ENCODE assay signal across 8 cellular contexts in the genomic region with DNA sequence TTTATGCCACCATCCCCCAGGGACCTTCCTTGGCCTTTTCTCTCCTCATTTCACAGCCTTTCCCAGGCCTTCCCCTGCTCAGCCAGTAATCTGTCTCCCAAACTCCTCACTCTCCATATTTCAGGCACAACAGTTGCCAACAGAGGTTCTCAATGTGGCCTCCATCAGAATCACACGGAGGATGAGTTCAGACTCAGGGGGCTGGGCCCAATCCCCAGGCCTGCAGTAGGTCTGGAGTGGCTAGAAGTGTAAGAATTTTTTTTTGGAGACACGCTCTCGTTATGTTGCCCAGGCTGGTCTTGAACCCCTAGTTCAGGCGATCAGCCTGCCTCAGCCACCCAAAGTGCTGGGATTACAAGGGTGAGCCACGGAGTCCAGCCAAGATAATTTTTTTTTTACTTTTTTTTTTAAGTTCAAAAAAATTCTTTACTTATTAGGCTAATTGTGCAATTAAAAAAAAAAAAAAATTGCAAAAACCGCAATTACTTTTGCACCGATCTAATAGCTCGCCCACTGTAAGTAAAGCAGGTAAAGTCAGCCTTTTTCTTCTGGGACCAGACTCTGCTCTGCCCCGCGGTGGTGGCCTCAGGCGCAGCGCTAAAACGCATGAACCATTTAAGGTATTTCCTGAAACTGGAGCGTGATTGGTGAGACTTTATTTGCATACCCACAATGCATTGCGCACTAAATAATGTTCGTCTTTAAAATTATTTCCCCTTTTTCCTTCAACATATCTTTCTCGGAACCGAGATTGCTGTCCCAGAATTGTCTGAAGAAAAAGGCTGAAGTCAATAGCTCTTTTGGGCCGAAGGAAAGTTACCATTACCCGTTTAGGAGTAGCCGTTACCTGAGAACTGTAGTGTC. TPM values are rescaled to one million over a fixed set of nuclear protein-coding genes. Genes with fewer than 3 reads are reported as not detected.
DNase-seq lines count a peak whose midpoint lies in the region; ATAC-seq, FAIRE-seq and TF ChIP-seq lines count a peak whose summit lies in the region.

No MANE protein-coding gene starts in this region.

- peak overlapping the region in 3 of 8 donors; percentile 54 to 79 (median 59) for H3K4me3 ChIP-seq in spleen

- no peaks in the 10 kb centered on the region for H3K9me3 ChIP-seq in spleen

- peak overlapping the region; percentile 95 to 99 (median 98) for H3K27ac ChIP-seq in spleen

- 14 to 18% (median 16%) methylated on average over 21 of the region's 21 CpGs for WGBS in spleen, 5 donors

- FAIRE-seq in islet of Langerhans (lab: Jason Lieb, UNC) = peak; percentile 89

- H3K4me1 ChIP-seq in spleen = peaks cover 0 to 51% (median 14%) of the 10 kb centered on the region in 6 donors

- TF ChIP-seq POLR2A in spleen (IDR thresholded peaks at IDR 0.05) = no peak

- intact Hi-C loops in spleen (cut with DNase I; ENCODE audit: low total_unique reads) = no loop called here

- H3K36me3 ChIP-seq in spleen = no peaks in the 10 kb centered on the region

- H3K27me3 ChIP-seq in spleen (replicated peaks in 1 of 7) = no peaks in the 10 kb centered on the region

- peak; percentile 81 to 99 (median 94) for TF ChIP-seq CTCF in spleen (IDR thresholded peaks at IDR 0.05 in 8 of 11, conservative IDR thresholded peaks at IDR 0.05 in 3 of 11)

- ATAC-seq in GM18907 (IDR thresholded peaks at IDR 0.05; ENCODE audit: unreplicated experiment) (peak; percentile 56), HG03342 (IDR thresholded peaks at IDR 0.05; ENCODE audit: unreplicated experiment) (peak; percentile 49)

- DNase-seq in AG08395 (ENCODE audit: low spot score) (peak; percentile 94), NCI-H345 (lab: John Stamatoyannopoulos, UW) (peak; percentile 94), spleen (peak; percentile 94)
- DNase-seq in activated CD4-positive, CD25-positive, alpha-beta regulatory T cell treated with anti-CD3 and anti-CD28 coated beads, Interleukin-2, amount 50 U/mL, for 16 hours (ENCODE audit: low read depth, low spot score) = peak; percentile 74
- DNase-seq in central memory CD4-positive, alpha-beta T cell = peak; percentile 93

RNA-seq across cellular contexts. Expression of a gene that starts 18.7 kb away (rescaled TPM):
- 10 to 100 TPM; 39.0 to 93.0 (median 45.8) TPM for total RNA-seq in spleen
- 10 to 100 TPM; 20.7 to 36.2 (median 26.5) TPM for polyA plus RNA-seq in spleen

RNA-seq across cellular contexts. Expression of a gene that starts 27.0 kb away (rescaled TPM):
- total RNA-seq in spleen = 10 to 100 TPM; 40.0 to 53.4 (median 46.4) TPM
- polyA plus RNA-seq in spleen = 10 to 100 TPM; 11.6 to 19.7 (median 14.5) TPM

RNA-seq across cellular contexts. Expression of a gene that starts 48.8 kb away (rescaled TPM):
- total RNA-seq in spleen = not detected
- polyA plus RNA-seq in spleen = under 1 TPM; 0.38 to 0.80 (median 0.57) TPM

RNA-seq across cellular contexts. Expression of a gene that starts 59.9 kb away (rescaled TPM):
- 1 to 10 TPM in 1 of 7 donors, not detected in 6; 2.6 TPM for total RNA-seq in spleen
- 1 to 10 TPM in 1 of 3 donors, under 1 TPM in 2; 0.22 to 2.9 (median 0.24) TPM for polyA plus RNA-seq in spleen
